13 cellular contexts compared by ENCODE assay signal in the genomic region with DNA sequence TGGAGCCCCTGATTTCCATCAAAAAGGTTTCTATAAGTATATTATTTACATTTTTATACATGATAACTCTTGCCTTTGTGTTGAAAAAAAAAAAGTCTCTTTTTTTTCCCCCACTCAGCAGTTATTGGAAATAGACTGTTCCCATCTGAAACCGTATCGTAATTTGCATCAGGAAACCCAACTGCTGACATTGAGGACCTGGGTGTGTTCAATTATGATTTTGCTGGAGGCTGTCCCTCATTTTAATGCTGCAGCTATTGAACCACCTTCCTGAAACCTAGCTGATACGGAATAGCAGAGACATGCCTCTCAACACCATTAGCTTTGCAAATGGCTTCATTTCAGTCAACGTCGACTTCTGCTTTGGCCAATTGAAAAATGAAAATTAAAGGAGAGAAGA.
DNase-seq lines count a peak whose midpoint lies in the region; ATAC-seq and TF ChIP-seq lines count a peak whose summit lies in the region.
"Had no signal": no experiment of that assay in that cellular context is flagged by ENCODE, and none has a peak within 500 bp of the region (broad histone marks: within the 10 kb centered on the region; RNA-seq: fewer than 3 reads in every experiment).

No MANE protein-coding gene starts in this region.

- BruUV-seq in IMR-90 (replicated peaks; lab: Mats Ljungman, UMichigan): no TSS peak

- no peak overlapping the region for H3K27ac Mint-ChIP-seq in activated T-cell treated with anti-CD3 and anti-CD28 coated beads, Interleukin-2, amount 50 U/mL, for 72 hours
- H3K27ac Mint-ChIP-seq: CD14-positive monocyte; CD8-positive, alpha-beta T cell had no signal

- no peak overlapping the region for H3K4me3 Mint-ChIP-seq in activated T-cell treated with anti-CD3 and anti-CD28 coated beads, Interleukin-2, amount 50 U/mL, for 72 hours
- H3K4me3 Mint-ChIP-seq: CD14-positive monocyte; CD8-positive, alpha-beta T cell had no signal

- no peak overlapping the region for H2AK5ac ChIP-seq in IMR-90 (ENCODE audit: low read depth, low read length)

- H3K9ac ChIP-seq in IMR-90 (ENCODE audit: low read depth, low read length): no peak overlapping the region
- no peak overlapping the region for H3K9ac ChIP-seq in smooth muscle cell (ENCODE audit: low read depth)

- POLR2A ChIA-PET in IMR-90 (lab: Charles Lee; ENCODE audit: unreplicated experiment): no interaction called here

- no peaks in the 10 kb centered on the region for H3K79me1 ChIP-seq in IMR-90 (ENCODE audit: low read depth in 1 of 2, low read length in 2 of 2)

- H3K4ac ChIP-seq in IMR-90 (ENCODE audit: low read depth, low read length): no peak overlapping the region

- no peak overlapping the region for H2BK15ac ChIP-seq in IMR-90 (ENCODE audit: low read depth, low read length)

- TF ChIP-seq POLR2A in IMR-90 (IDR thresholded peaks at IDR 0.05; ENCODE audit: low read depth, low read length): no peak
- TF ChIP-seq POLR2A in esophagus muscularis mucosa (IDR thresholded peaks at IDR 0.05; ENCODE audit: low read depth): no peak

- H3K9me1 ChIP-seq in IMR-90 (ENCODE audit: insufficient read depth, low read length): no peaks in the 10 kb centered on the region

- H2BK120ac ChIP-seq in IMR-90 (ENCODE audit: low read depth, low read length): no peak overlapping the region

- ATAC-seq in IMR-90 (ENCODE audit: low read depth) (no peak), HG02852 (IDR thresholded peaks at IDR 0.05; ENCODE audit: unreplicated experiment) (no peak)
- no peak for ATAC-seq in activated T-cell treated with anti-CD3 and anti-CD28 coated beads, Interleukin-2, amount 50 U/mL, for 72 hours (replicated peaks in 1 of 2)
- ATAC-seq: CD8-positive, alpha-beta T cell had no signal

- H3K27me3 ChIP-seq in IMR-90 (ENCODE audit: control insufficient read depth, insufficient read depth, low read length) (no peaks in the 10 kb centered on the region), esophagus muscularis mucosa (no peaks in the 10 kb centered on the region), smooth muscle cell (ENCODE audit: low read depth) (no peaks in the 10 kb centered on the region)

- DNase-seq in IMR-90: no peak
- peak; percentile 79 for DNase-seq in NCI-H526 treated with DMSO at 0.1 percent for 48 hours (lab: John Stamatoyannopoulos, UW)
- DNase-seq in esophagus muscularis mucosa (ENCODE audit: extremely low spot score): peak; percentile 42
- no peak for DNase-seq in smooth muscle cell (lab: John Stamatoyannopoulos, UW; ENCODE audit: unreplicated experiment)
- no peak for DNase-seq in DMS 273 treated with DMSO at 0.1 percent for 48 hours (lab: John Stamatoyannopoulos, UW)
- no peak for DNase-seq in activated T-cell treated with anti-CD3 and anti-CD28 coated beads, Interleukin-2, amount 50 U/mL, for 72 hours
- DNase-seq: CD8-positive, alpha-beta T cell; COR-L47; DND-41; GDM1; HCEC 1CT had no signal

- CTCF ChIA-PET in IMR-90 (lab: Yijun Ruan, JAX): no interaction called here

- intact Hi-C loops in IMR-90 (cut with micrococcal nuclease): no loop called here
- intact Hi-C loops in esophagus muscularis mucosa (cut with DNase I): no loop called here

- TF ChIP-seq RAD21 in IMR-90 (IDR thresholded peaks at IDR 0.05; ENCODE audit: low read length): no peak

- no peak overlapping the region for H3K4me3 ChIP-seq in IMR-90 (ENCODE audit: insufficient read depth, low read depth, low read length)
- no peak overlapping the region for H3K4me3 ChIP-seq in esophagus muscularis mucosa
- H3K4me3 ChIP-seq in smooth muscle cell: no peak overlapping the region

- no peak overlapping the region for H4K91ac ChIP-seq in IMR-90 (ENCODE audit: insufficient read depth, low read depth, low read length)

- H2BK20ac ChIP-seq in IMR-90 (ENCODE audit: low read depth, low read length): no peak overlapping the region

- TF ChIP-seq EP300 in esophagus muscularis mucosa (IDR thresholded peaks at IDR 0.05): no peak

- H3F3A ChIP-seq in smooth muscle cell (ENCODE audit: low read depth): peaks cover 3% of the 10 kb centered on the region

- no peak overlapping the region for H4K5ac ChIP-seq in IMR-90 (ENCODE audit: low read depth, low read length)

- H3K9me3 ChIP-seq in IMR-90 (ENCODE audit: control insufficient read depth, insufficient read depth, low read length) (no peaks in the 10 kb centered on the region), esophagus muscularis mucosa (no peaks in the 10 kb centered on the region), smooth muscle cell (replicated peaks; ENCODE audit: low read depth) (no peaks in the 10 kb centered on the region)

- no peak overlapping the region for H2AK9ac ChIP-seq in IMR-90 (replicated peaks; ENCODE audit: low read depth, low read length, poor library complexity)

- TF ChIP-seq CTCF in IMR-90 (conservative IDR thresholded peaks at IDR 0.05; ENCODE audit: low read depth, low read length): no peak
- no peak for TF ChIP-seq CTCF in esophagus muscularis mucosa (IDR thresholded peaks at IDR 0.05)
- TF ChIP-seq CTCF in smooth muscle cell (IDR thresholded peaks at IDR 0.05; ENCODE audit: borderline replicate concordance, insufficient read depth, poor library complexity, severe bottlenecking): no peak

- no peaks in the 10 kb centered on the region for H3K79me2 ChIP-seq in smooth muscle cell (ENCODE audit: low read depth)

- dilution Hi-C loops in IMR-90 (cut with HindIII; ENCODE audit: low sequenced_read_pairs, unreplicated experiment): no loop called here

- H3K4me1 ChIP-seq in IMR-90 (ENCODE audit: control insufficient read depth, insufficient read depth, low read length) (no peaks in the 10 kb centered on the region), esophagus muscularis mucosa (peaks cover 0 to 7% (median 0%) of the 10 kb centered on the region in 4 donors), smooth muscle cell (ENCODE audit: low read depth) (no peaks in the 10 kb centered on the region)

- no CpG with 5 or more reads among the region's 5 CpGs for WGBS in IMR-90 (ENCODE audit: extremely low coverage in 2 of 2, insufficient read length in 1 of 2), 2 experiments
- 93% methylated on average over 5 of the region's 5 CpGs for WGBS in esophagus muscularis mucosa
- WGBS in smooth muscle cell (ENCODE audit: low lambda C conversion rate): 92% methylated on average over 5 of the region's 5 CpGs

- no peak overlapping the region for H3K14ac ChIP-seq in IMR-90 (replicated peaks; ENCODE audit: low read depth, low read length)

- H3K4me2 ChIP-seq in IMR-90 (ENCODE audit: low read depth, low read length) (no peak overlapping the region), smooth muscle cell (peak overlapping the region; percentile 70)

- peaks cover 3% of the 10 kb centered on the region in 2 donors for H3K36me3 Mint-ChIP-seq in activated T-cell treated with anti-CD3 and anti-CD28 coated beads, Interleukin-2, amount 50 U/mL, for 72 hours (ENCODE audit: insufficient read depth in 2 of 2)
- H3K36me3 Mint-ChIP-seq: CD14-positive monocyte; CD8-positive, alpha-beta T cell had no signal

- H3K56ac ChIP-seq in IMR-90 (ENCODE audit: extremely low read depth, insufficient read depth, low read length): no peak overlapping the region

- no peak overlapping the region for H4K8ac ChIP-seq in IMR-90 (ENCODE audit: low read depth in 2 of 2, low read length in 2 of 2)

- in situ Hi-C loops in IMR-90 (cut with MboI; ENCODE audit: low sequenced_read_pairs): no loop called here

- H4K20me1 ChIP-seq in IMR-90 (ENCODE audit: insufficient read depth, low read length) (no peaks in the 10 kb centered on the region), smooth muscle cell (ENCODE audit: low read depth) (no peaks in the 10 kb centered on the region)

- no peak overlapping the region for H3K23ac ChIP-seq in IMR-90 (ENCODE audit: low read depth, low read length)

- H3K9me3 Mint-ChIP-seq in activated T-cell treated with anti-CD3 and anti-CD28 coated beads, Interleukin-2, amount 50 U/mL, for 72 hours: peaks cover 0 to 6% of the 10 kb centered on the region in 2 donors
- H3K9me3 Mint-ChIP-seq: CD8-positive, alpha-beta T cell had no signal

- H3K27me3 Mint-ChIP-seq in activated T-cell treated with anti-CD3 and anti-CD28 coated beads, Interleukin-2, amount 50 U/mL, for 72 hours (ENCODE audit: low read depth): peaks cover 15% of the 10 kb centered on the region

- H3K4me1 Mint-ChIP-seq in activated T-cell treated with anti-CD3 and anti-CD28 coated beads, Interleukin-2, amount 50 U/mL, for 72 hours (ENCODE audit: low read depth): peaks cover 17% of the 10 kb centered on the region
- H3K4me1 Mint-ChIP-seq: CD14-positive monocyte had no signal

- H3K36me3 ChIP-seq in IMR-90 (ENCODE audit: control insufficient read depth, insufficient read depth, low read length) (no peaks in the 10 kb centered on the region), esophagus muscularis mucosa (no peaks in the 10 kb centered on the region), smooth muscle cell (ENCODE audit: low read depth) (no peaks in the 10 kb centered on the region)

- no peak overlapping the region for H3K18ac ChIP-seq in IMR-90 (ENCODE audit: low read depth, low read length)

- H2BK5ac ChIP-seq in IMR-90 (ENCODE audit: low read depth, low read length, poor library complexity, severe bottlenecking): no peak overlapping the region

- H2AFZ ChIP-seq in IMR-90 (replicated peaks; ENCODE audit: low read length, poor library complexity) (no peak overlapping the region), smooth muscle cell (ENCODE audit: low read depth) (no peak overlapping the region)

- no peak overlapping the region for H3K27ac ChIP-seq in IMR-90 (ENCODE audit: insufficient read depth, low read length)
- no peak overlapping the region for H3K27ac ChIP-seq in esophagus muscularis mucosa (replicated peaks in 1 of 4)
- no peak overlapping the region for H3K27ac ChIP-seq in smooth muscle cell (ENCODE audit: low read depth)

TF ChIP-seq in IMR-90, 13 proteins besides CTCF, POLR2A, EP300 and RAD21:
- TF ChIP-seq BHLHE40 (IDR thresholded peaks at IDR 0.05; ENCODE audit: low read depth, low read length): no peak
- peak; percentile 59 for TF ChIP-seq MAFK (IDR thresholded peaks at IDR 0.05; ENCODE audit: low read depth, low read length)
- TF ChIP-seq FOS (IDR thresholded peaks at IDR 0.05; ENCODE audit: low read depth, low read length): no peak
TF ChIP-seq in IMR-90: peak in this region for 1.

Comparison
In these comparisons a context has a peak if more than half of its experiments do, and no peak if none do; other contexts are left out.
1. DNase-seq: peak in NCI-H526 treated with DMSO at 0.1 percent for 48 hours (single experiment) and esophagus muscularis mucosa (single experiment); none in IMR-90 (single experiment), smooth muscle cell (single experiment), DMS 273 treated with DMSO at 0.1 percent for 48 hours (single experiment) and activated T-cell treated with anti-CD3 and anti-CD28 coated beads, Interleukin-2, amount 50 U/mL, for 72 hours (0 of 2).